8 cellular contexts compared by ENCODE assay signal in the genomic region with DNA sequence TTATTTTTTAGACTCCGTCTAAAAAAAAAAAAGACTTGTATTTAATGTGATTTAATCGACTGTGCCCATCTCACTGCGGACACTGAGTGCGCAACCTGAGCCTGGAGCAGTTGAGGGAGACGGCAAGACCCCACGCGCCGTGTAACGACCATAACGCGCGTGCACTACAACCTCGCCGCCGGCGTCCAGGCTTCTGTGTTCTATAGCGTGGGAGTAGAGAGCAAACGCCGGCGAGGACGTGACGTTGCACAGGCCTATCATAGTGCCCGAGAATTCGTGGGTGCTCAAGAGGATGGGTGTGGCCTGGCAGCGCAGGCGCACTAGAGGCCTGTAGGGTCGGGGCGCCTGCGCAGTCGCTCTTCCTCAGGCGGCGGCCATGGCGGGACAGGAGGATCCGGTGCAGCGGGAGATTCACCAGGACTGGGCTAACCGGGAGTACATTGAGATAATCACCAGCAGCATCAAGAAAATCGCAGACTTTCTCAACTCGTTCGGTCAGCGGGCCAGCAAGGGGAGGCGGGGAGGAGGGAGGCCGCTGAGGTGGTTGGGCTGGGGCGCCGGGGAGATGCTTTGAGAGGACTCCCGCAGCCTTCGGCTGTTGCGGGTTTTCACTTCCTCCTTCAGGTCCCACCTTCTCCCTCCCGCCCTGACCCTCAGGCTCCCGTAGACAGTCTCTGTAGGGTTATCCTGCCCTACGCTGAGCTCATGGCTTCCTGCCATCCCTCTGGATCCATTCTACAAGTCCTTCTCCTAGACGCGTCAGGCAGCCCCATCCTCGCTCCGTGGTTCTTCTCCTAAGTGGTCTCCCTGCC. TPM values are rescaled to one million over a fixed set of nuclear protein-coding genes. Genes with fewer than 3 reads are reported as not detected.
A peak's percentile ranks its signal among the peaks of the same experiment; 100 is the strongest.
DNase-seq lines count a peak whose midpoint lies in the region; ATAC-seq and TF ChIP-seq lines count a peak whose summit lies in the region.

BRK1 (plus strand) TSS at position 350 of the 812 bp plus-strand sequence; CDS start at position 377, 27 bp downstream.

- TF ChIP-seq RAD21 in liver (IDR thresholded peaks at IDR 0.05) = peak; percentile 49 to 58

- no peaks in the 10 kb centered on the region for H3K27me3 ChIP-seq in dorsolateral prefrontal cortex
- no peaks in the 10 kb centered on the region for H3K27me3 ChIP-seq in liver (ENCODE audit: control insufficient read depth in 4 of 4, insufficient read depth in 4 of 4, low read length in 3 of 4)

- peak within 1 kb of the TSS; percentile 99 to 100 for H3K4me3 Mint-ChIP-seq in CD14-positive monocyte

- H3K4me1 ChIP-seq in liver (ENCODE audit: control insufficient read depth in 4 of 4, insufficient read depth in 4 of 4, low read length in 3 of 4) = peaks cover 3 to 12% (median 10%) of the 10 kb centered on the region in 4 donors

- peak within 1 kb of the TSS; percentile 36 to 70 for H3K9ac ChIP-seq in liver (ENCODE audit: low read depth in 1 of 2, low read length in 2 of 2)

- peak; percentile 92 for ATAC-seq in GM19397 (IDR thresholded peaks at IDR 0.05; ENCODE audit: unreplicated experiment)
- ATAC-seq in HG03571 (IDR thresholded peaks at IDR 0.05; ENCODE audit: unreplicated experiment) = peak; percentile 94

- H3K36me3 Mint-ChIP-seq in CD14-positive monocyte = peaks cover 14 to 21% of the 10 kb centered on the region in 2 donors

- no peaks in the 10 kb centered on the region for H3K9me3 ChIP-seq in liver (ENCODE audit: control insufficient read depth in 4 of 4, low read length in 3 of 4)

- H3K27me3 Mint-ChIP-seq in CD14-positive monocyte (ENCODE audit: low read depth in 3 of 3) = peaks cover 3 to 8% (median 5%) of the 10 kb centered on the region in 3 donors

- no peaks in the 10 kb centered on the region for H3K9me3 Mint-ChIP-seq in CD14-positive monocyte

- WGBS in liver = under 1% methylated on average over 54 of the region's 54 CpGs

- DNase-seq in CD14-positive monocyte (ENCODE audit: low spot score) (peak; percentile 95), NCI-H82 (lab: John Stamatoyannopoulos, UW) (peak; percentile 98), dorsolateral prefrontal cortex (peak; percentile 90 to 97 (median 96))
- DNase-seq in activated CD4-positive, alpha-beta T cell treated with anti-CD3 and anti-CD28 coated beads, Interleukin-2, amount 50 U/mL, for 48 hours = peak; percentile 93 to 94
- peak; percentile 95 for DNase-seq in stimulated activated CD4-positive, alpha-beta T cell treated with anti-CD3 and anti-CD28 coated beads, Interleukin-4, amount 100 ng/mL, for 24 hours

- peaks cover 0 to under 1% (median 0%) of the 10 kb centered on the region in 4 donors for H3K36me3 ChIP-seq in liver (ENCODE audit: control insufficient read depth in 4 of 4, insufficient read depth in 3 of 4, low read depth in 1 of 4, low read length in 3 of 4)

- intact Hi-C loops in CD14-positive monocyte (cut with micrococcal nuclease) = loop anchor here in 1 of 2 donors (2.0 to 10.0 kb wide), 3 partner anchors 49 to 205 kb away; partner anchors contain the start of genes IRAK2 and SEC13
- intact Hi-C loops in dorsolateral prefrontal cortex (cut with DNase I) = loop anchor here (2.0 to 10.0 kb wide), 5 partner anchors 25 to 181 kb away; partner anchors contain the start of genes CRELD1 (in 1 of the 2), FANCD2 (in 1 of the 2), IRAK2 (in 1 of the 2) and VHL (in 1 of the 2)

- H3K4me3 ChIP-seq in dorsolateral prefrontal cortex (peak within 1 kb of the TSS; percentile 70 to 100 (median 95)), liver (ENCODE audit: low read depth in 1 of 3, low read length in 3 of 3) (peak within 1 kb of the TSS; percentile 80 to 82 (median 81))

- H3K27ac ChIP-seq in dorsolateral prefrontal cortex = peak within 1 kb of the TSS in 57 of 59 donors; percentile 29 to 97 (median 85)
- peak within 1 kb of the TSS; percentile 49 to 68 for H3K27ac ChIP-seq in liver (ENCODE audit: low read depth in 1 of 2, low read length in 2 of 2)

- peak within 1 kb of the TSS; percentile 92 to 98 (median 97) for H3K27ac Mint-ChIP-seq in CD14-positive monocyte

- TF ChIP-seq CTCF in CD14-positive monocyte (IDR thresholded peaks at IDR 0.05) = no peak
- peak in 42 of 56 donors; percentile 8 to 56 (median 30) for TF ChIP-seq CTCF in dorsolateral prefrontal cortex (IDR thresholded peaks at IDR 0.05 in 54 of 56, conservative IDR thresholded peaks at IDR 0.05 in 2 of 56; ENCODE audit: low read depth in 1 of 56, partially characterized antibody in 56 of 56)
- TF ChIP-seq CTCF in liver (IDR thresholded peaks at IDR 0.05; ENCODE audit: low read depth, low read length, missing input control) = no peak

- H3K4me1 Mint-ChIP-seq in CD14-positive monocyte = peaks cover 21% of the 10 kb centered on the region

TF ChIP-seq in liver, 16 proteins besides CTCF, POLR2A, EP300 and RAD21:
- TF ChIP-seq, protein P1, sequence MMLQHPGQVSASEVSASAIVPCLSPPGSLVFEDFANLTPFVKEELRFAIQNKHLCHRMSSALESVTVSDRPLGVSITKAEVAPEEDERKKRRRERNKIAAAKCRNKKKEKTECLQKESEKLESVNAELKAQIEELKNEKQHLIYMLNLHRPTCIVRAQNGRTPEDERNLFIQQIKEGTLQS (IDR thresholded peaks at IDR 0.05) = no peak
- TF ChIP-seq JUND (IDR thresholded peaks at IDR 0.05) = no peak
- no peak for TF ChIP-seq HNF4G (IDR thresholded peaks at IDR 0.05)
- TF ChIP-seq, protein P2, sequence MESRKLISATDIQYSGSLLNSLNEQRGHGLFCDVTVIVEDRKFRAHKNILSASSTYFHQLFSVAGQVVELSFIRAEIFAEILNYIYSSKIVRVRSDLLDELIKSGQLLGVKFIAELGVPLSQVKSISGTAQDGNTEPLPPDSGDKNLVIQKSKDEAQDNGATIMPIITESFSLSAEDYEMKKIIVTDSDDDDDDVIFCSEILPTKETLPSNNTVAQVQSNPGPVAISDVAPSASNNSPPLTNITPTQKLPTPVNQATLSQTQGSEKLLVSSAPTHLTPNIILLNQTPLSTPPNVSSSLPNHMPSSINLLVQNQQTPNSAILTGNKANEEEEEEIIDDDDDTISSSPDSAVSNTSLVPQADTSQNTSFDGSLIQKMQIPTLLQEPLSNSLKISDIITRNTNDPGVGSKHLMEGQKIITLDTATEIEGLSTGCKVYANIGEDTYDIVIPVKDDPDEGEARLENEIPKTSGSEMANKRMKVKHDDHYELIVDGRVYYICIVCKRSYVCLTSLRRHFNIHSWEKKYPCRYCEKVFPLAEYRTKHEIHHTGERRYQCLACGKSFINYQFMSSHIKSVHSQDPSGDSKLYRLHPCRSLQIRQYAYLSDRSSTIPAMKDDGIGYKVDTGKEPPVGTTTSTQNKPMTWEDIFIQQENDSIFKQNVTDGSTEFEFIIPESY (IDR thresholded peaks at IDR 0.05) = peak; percentile 93
- peak; percentile 95 to 97 for TF ChIP-seq EGR1 (IDR thresholded peaks at IDR 0.05; ENCODE audit: low read depth in 2 of 2)
- peak; percentile 62 for TF ChIP-seq MAX (IDR thresholded peaks at IDR 0.05)
- TF ChIP-seq YY1 (IDR thresholded peaks at IDR 0.05) = peak; percentile 98
- peak; percentile 92 for TF ChIP-seq TAF1 (conservative IDR thresholded peaks at IDR 0.05)
- TF ChIP-seq SP1 (IDR thresholded peaks at IDR 0.05) = peak; percentile 47
- no peak for TF ChIP-seq NR2F2 (IDR thresholded peaks at IDR 0.05)
- TF ChIP-seq FOXA1 (IDR thresholded peaks at IDR 0.05) = no peak
- TF ChIP-seq RXRA (IDR thresholded peaks at IDR 0.05) = peak; percentile 28 to 37
- TF ChIP-seq HNF4A (conservative IDR thresholded peaks at IDR 0.05) = no peak
- TF ChIP-seq REST (IDR thresholded peaks at IDR 0.05) = peak; percentile 62
- no peak for TF ChIP-seq FOXA2 (IDR thresholded peaks at IDR 0.05)
- peak in 1 of 2 donors; percentile 82 for TF ChIP-seq GABPA (IDR thresholded peaks at IDR 0.05 in 1 of 2, conservative IDR thresholded peaks at IDR 0.05 in 1 of 2)
TF ChIP-seq in liver: peak in this region for 9.

RNA-seq across cellular contexts. Expression of gene BRK1, which starts in this region (rescaled TPM):
- polyA plus RNA-seq in CD14-positive monocyte = 100 to 1,000 TPM; 295 to 318 TPM
- total RNA-seq in dorsolateral prefrontal cortex = 100 to 1,000 TPM in 67 of 120 experiments, 10 to 100 TPM in 53; 62.8 to 136 (median 102) TPM
- total RNA-seq in liver = 10 to 100 TPM; 28.3 to 56.2 TPM
- polyA plus RNA-seq in liver = 10 to 100 TPM; 79.6 to 82.2 TPM

Comparison
In these comparisons a context has a peak if more than half of its experiments do, and no peak if none do; other contexts are left out.
1. Peak in every context shown above with its lines: DNase-seq, ATAC-seq, H3K4me3 ChIP-seq and H3K27ac ChIP-seq.
2. CTCF ChIP-seq: peak in dorsolateral prefrontal cortex (42 of 56); none in CD14-positive monocyte (single experiment) and liver (single experiment).